Comparison of ENCODE assay signal across 1 cellular context in genomic region chr12:123614531-123614930, GRCh38.
TF ChIP-seq lines count a peak whose summit lies in the region.

No MANE protein-coding gene starts in this region.

TF ChIP-seq in IMR-90, 13 proteins besides CTCF, POLR2A, EP300 and RAD21 (continued from another document):
- TF ChIP-seq USF2 (IDR thresholded peaks at IDR 0.05; ENCODE audit: low read depth, low read length) (no peak), BHLHE40 (IDR thresholded peaks at IDR 0.05; ENCODE audit: low read depth, low read length) (no peak), MAZ (IDR thresholded peaks at IDR 0.05; ENCODE audit: borderline replicate concordance, low read depth, low read length) (no peak), RFX5 (IDR thresholded peaks at IDR 0.05; ENCODE audit: low read depth, low read length) (no peak), ELK1 (IDR thresholded peaks at IDR 0.05; ENCODE audit: borderline replicate concordance, low read depth, low read length) (no peak), RCOR1 (IDR thresholded peaks at IDR 0.05; ENCODE audit: insufficient replicate concordance, low read length) (no peak), NFE2L2 (IDR thresholded peaks at IDR 0.05; ENCODE audit: low read depth, low read length) (no peak), MXI1 (IDR thresholded peaks at IDR 0.05; ENCODE audit: borderline replicate concordance, low read depth, low read length) (no peak)
